In genomic region chr17:74738051-74738996, GRCh38 we compare ENCODE assay signal across 9 cellular contexts. TPM values are rescaled to one million over a fixed set of nuclear protein-coding genes. Genes with fewer than 3 reads are reported as not detected.
DNase-seq lines count a peak whose midpoint lies in the region; ATAC-seq and TF ChIP-seq lines count a peak whose summit lies in the region.
"Had no signal": no experiment of that assay in that cellular context is flagged by ENCODE, and none has a peak within 500 bp of the region (broad histone marks: within the 10 kb centered on the region; RNA-seq: fewer than 3 reads in every experiment).

No MANE protein-coding gene starts in this region.

- H3K4me3 ChIP-seq in gastroesophageal sphincter, result peak overlapping the region in 1 of 2 donors; percentile 45

- H3K27me3 ChIP-seq in gastroesophageal sphincter, result peaks cover 95% of the 10 kb centered on the region

- DNase-seq in activated T-cell treated with anti-CD3 and anti-CD28 coated beads for 1 hour (ENCODE audit: low read depth) (peak; percentile 60), activated T-cell treated with anti-CD3 and anti-CD28 coated beads for 4 hours (no peak), LHCN-M2 (ENCODE audit: low read depth) (peak; percentile 65), NCI-H2171 treated with DMSO at 0.1 percent for 48 hours (lab: John Stamatoyannopoulos, UW) (no peak)
- DNase-seq in activated CD4-positive, alpha-beta T cell treated with anti-CD3 and anti-CD28 coated beads, Interleukin-2, amount 10 ng/mL, durations not matched to agents 24 days and 14 days, result peak; percentile 94
- DNase-seq in stimulated activated CD4-positive, alpha-beta T cell treated with anti-CD3 and anti-CD28 coated beads, Interleukin-2, amount 100 ng/mL, for 4 hours (ENCODE audit: low read depth), result peak; percentile 53

- peaks cover 2% of the 10 kb centered on the region for H3K36me3 Mint-ChIP-seq in activated CD4-positive, alpha-beta T cell treated with anti-CD3 and anti-CD28 coated beads, Interleukin-2, amount 10 ng/mL, durations not matched to agents 24 days and 14 days (ENCODE audit: low read depth)

- peak overlapping the region in 1 of 4 donors; percentile 69 for H3K27ac ChIP-seq in gastroesophageal sphincter

- H3K4me1 Mint-ChIP-seq in activated CD4-positive, alpha-beta T cell treated with anti-CD3 and anti-CD28 coated beads, Interleukin-2, amount 10 ng/mL, durations not matched to agents 24 days and 14 days, result peaks cover 66% of the 10 kb centered on the region

- H3K4me3 Mint-ChIP-seq in activated CD4-positive, alpha-beta T cell treated with anti-CD3 and anti-CD28 coated beads, Interleukin-2, amount 10 ng/mL, durations not matched to agents 24 days and 14 days, result peak overlapping the region; percentile 89

- TF ChIP-seq EP300 in gastroesophageal sphincter (IDR thresholded peaks at IDR 0.05), result no peak

- intact Hi-C loops in activated CD4-positive, alpha-beta T cell treated with anti-CD3 and anti-CD28 coated beads, Interleukin-2, amount 10 ng/mL, durations not matched to agents 24 days and 14 days (cut with micrococcal nuclease), result loop anchor here (1.0 kb wide), 1 partner anchor 10 kb away; the partner anchor contains the start of gene NHERF1

- TF ChIP-seq CTCF in gastroesophageal sphincter (IDR thresholded peaks at IDR 0.05), result no peak

- ATAC-seq in gastroesophageal sphincter (peak; percentile 16), GM18517 (IDR thresholded peaks at IDR 0.05; ENCODE audit: unreplicated experiment) (no peak)

- H3K27me3 Mint-ChIP-seq in activated CD4-positive, alpha-beta T cell treated with anti-CD3 and anti-CD28 coated beads, Interleukin-2, amount 10 ng/mL, durations not matched to agents 24 days and 14 days, result peaks cover 10% of the 10 kb centered on the region

- H3K9me3 Mint-ChIP-seq in activated CD4-positive, alpha-beta T cell treated with anti-CD3 and anti-CD28 coated beads, Interleukin-2, amount 10 ng/mL, durations not matched to agents 24 days and 14 days, result no peaks in the 10 kb centered on the region

- H3K27ac Mint-ChIP-seq in activated CD4-positive, alpha-beta T cell treated with anti-CD3 and anti-CD28 coated beads, Interleukin-2, amount 10 ng/mL, durations not matched to agents 24 days and 14 days, result peak overlapping the region; percentile 80

- peaks cover 0 to 28% (median 8%) of the 10 kb centered on the region in 3 donors for H3K4me1 ChIP-seq in gastroesophageal sphincter

- no peaks in the 10 kb centered on the region for H3K36me3 ChIP-seq in gastroesophageal sphincter

- H3K9me3 ChIP-seq in gastroesophageal sphincter, result no peaks in the 10 kb centered on the region

- TF ChIP-seq POLR2A in gastroesophageal sphincter (IDR thresholded peaks at IDR 0.05), result no peak

- WGBS in gastroesophageal sphincter (ENCODE audit: low coverage in 1 of 2), 2 donors, result 38 to 74% methylated on average over 1 to 4 of the region's 16 CpGs

RNA-seq across cellular contexts. Expression of gene RAB37, which starts 1.3 kb away (rescaled TPM):
- total RNA-seq in LHCN-M2 (2014; rRNA removed) (0.19 and 0.34 TPM in 2 replicates), gastroesophageal sphincter (1 to 10 TPM; 1.2 to 5.1 (median 2.0) TPM)
- polyA plus RNA-seq in LHCN-M2 (2012), result 0.70 TPM
- 5.5 and 7.5 TPM in 2 replicates for total RNA-seq in activated CD4-positive, alpha-beta T cell treated with anti-CD3 and anti-CD28 coated beads, Interleukin-2, amount 10 ng/mL, durations not matched to agents 24 days and 14 days

RNA-seq across cellular contexts. Expression of gene NHERF1, which starts 10.1 kb away (rescaled TPM):
- 97.6 and 119 TPM in 2 replicates for total RNA-seq in LHCN-M2 (2014; rRNA removed)
- polyA plus RNA-seq in LHCN-M2 (2012), result 98.4 TPM
- total RNA-seq in activated CD4-positive, alpha-beta T cell treated with anti-CD3 and anti-CD28 coated beads, Interleukin-2, amount 10 ng/mL, durations not matched to agents 24 days and 14 days, result 134 and 138 TPM in 2 replicates
- total RNA-seq in gastroesophageal sphincter, result 10 to 100 TPM; 10.3 to 25.7 (median 19.9) TPM

RNA-seq across cellular contexts. Expression of gene CD300LF, which starts 25.6 kb away (rescaled TPM):
- total RNA-seq in LHCN-M2 (2014; rRNA removed), result not detected in 2 replicates
- polyA plus RNA-seq in LHCN-M2 (2012), result not detected
- total RNA-seq in activated CD4-positive, alpha-beta T cell treated with anti-CD3 and anti-CD28 coated beads, Interleukin-2, amount 10 ng/mL, durations not matched to agents 24 days and 14 days, result not detected in 2 replicates
- total RNA-seq in gastroesophageal sphincter, result under 1 TPM in 1 of 4 donors, not detected in 3; 0.27 TPM
- polyA plus RNA-seq: BJ had no signal

RNA-seq across cellular contexts. Expression of gene NAT9, which starts 37.8 kb away (rescaled TPM):
- total RNA-seq in LHCN-M2 (2014; rRNA removed) (35.5 and 39.1 TPM in 2 replicates), gastroesophageal sphincter (10 to 100 TPM; 21.7 to 34.7 (median 26.3) TPM)
- polyA plus RNA-seq in LHCN-M2 (2012), result 43.9 TPM
- total RNA-seq in activated CD4-positive, alpha-beta T cell treated with anti-CD3 and anti-CD28 coated beads, Interleukin-2, amount 10 ng/mL, durations not matched to agents 24 days and 14 days, result 62.7 and 67.6 TPM in 2 replicates

Comparison
In these comparisons a context has a peak if more than half of its experiments do, and no peak if none do; other contexts are left out.
1. DNase-seq: peak in activated T-cell treated with anti-CD3 and anti-CD28 coated beads for 1 hour (single experiment), LHCN-M2 (single experiment), activated CD4-positive, alpha-beta T cell treated with anti-CD3 and anti-CD28 coated beads, Interleukin-2, amount 10 ng/mL, durations not matched to agents 24 days and 14 days (single experiment) and stimulated activated CD4-positive, alpha-beta T cell treated with anti-CD3 and anti-CD28 coated beads, Interleukin-2, amount 100 ng/mL, for 4 hours (single experiment); none in activated T-cell treated with anti-CD3 and anti-CD28 coated beads for 4 hours (single experiment) and NCI-H2171 treated with DMSO at 0.1 percent for 48 hours (single experiment).